Comparison of ENCODE assay signal across 18 cellular contexts in the genomic region with DNA sequence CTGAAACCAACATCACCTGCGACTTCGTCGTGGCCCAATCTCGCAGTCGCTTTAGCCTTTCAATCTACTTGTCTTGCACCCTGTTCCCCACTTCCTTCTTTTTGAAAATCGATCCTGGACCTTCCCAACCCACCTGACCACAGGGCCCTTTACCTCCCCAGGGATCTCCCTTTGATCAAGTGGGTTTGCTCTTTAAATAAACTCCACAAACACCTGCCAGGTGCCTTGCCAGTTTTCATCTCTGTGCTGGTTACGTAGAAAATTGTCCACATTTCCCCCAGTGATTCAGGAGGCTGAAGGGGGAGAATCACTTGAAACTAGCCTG. TPM values are rescaled to one million over a fixed set of nuclear protein-coding genes. Genes with fewer than 3 reads are reported as not detected.
DNase-seq lines count a peak whose midpoint lies in the region; ATAC-seq and TF ChIP-seq lines count a peak whose summit lies in the region.
"Had no signal": no experiment of that assay in that cellular context is flagged by ENCODE, and none has a peak within 500 bp of the region (broad histone marks: within the 10 kb centered on the region; RNA-seq: fewer than 3 reads in every experiment).

No MANE protein-coding gene starts in this region.

- H3K4me1 ChIP-seq in PC-9 (replicated peaks; ENCODE audit: insufficient read depth), result peaks cover 11% of the 10 kb centered on the region
- peaks cover 14 to 25% of the 10 kb centered on the region in 2 experiments for H3K4me1 ChIP-seq in neutrophil (ENCODE audit: control insufficient read depth in 1 of 2, insufficient read depth in 1 of 2, low read depth in 1 of 2, low read length in 1 of 2)
- H3K4me1 ChIP-seq: gastroesophageal sphincter had no signal

- peaks cover 15% of the 10 kb centered on the region for H3K4me1 Mint-ChIP-seq in activated CD8-positive, alpha-beta T cell treated with anti-CD3 and anti-CD28 coated beads, Interleukin-2, amount 10 ng/mL, durations not matched to agents 7 days and 5 days (ENCODE audit: low read depth)
- H3K4me1 Mint-ChIP-seq in activated CD8-positive, alpha-beta T cell treated with anti-CD3 and anti-CD28 coated beads for 36 hours (ENCODE audit: low read depth), result peaks cover 12% of the 10 kb centered on the region

- intact Hi-C loops in activated CD8-positive, alpha-beta T cell treated with anti-CD3 and anti-CD28 coated beads for 36 hours (cut with micrococcal nuclease), result no loop called here
- intact Hi-C loops in PC-9 (cut with micrococcal nuclease; ENCODE audit: unreplicated experiment), result loop anchor here (5.0 kb wide), 1 partner anchor 119 kb away; no protein-coding TSS in a partner anchor

- H3K9me3 Mint-ChIP-seq in activated CD8-positive, alpha-beta T cell treated with anti-CD3 and anti-CD28 coated beads, Interleukin-2, amount 10 ng/mL, durations not matched to agents 7 days and 5 days (ENCODE audit: insufficient read depth), result no peaks in the 10 kb centered on the region
- no peaks in the 10 kb centered on the region for H3K9me3 Mint-ChIP-seq in activated CD8-positive, alpha-beta T cell treated with anti-CD3 and anti-CD28 coated beads for 36 hours
- H3K9me3 Mint-ChIP-seq: activated naive CD4-positive, alpha-beta T cell treated with anti-CD3 and anti-CD28 coated beads, Interleukin-2, amount 50 U/mL, for 72 hours had no signal

- H3K27ac ChIP-seq in PC-9 (no peak overlapping the region), neutrophil (peak overlapping the region; percentile 82)
- H3K27ac ChIP-seq: gastroesophageal sphincter, ovary, SJSA1 had no signal

- H4K20me1 ChIP-seq in PC-9 (ENCODE audit: insufficient read depth), result no peaks in the 10 kb centered on the region

- H3K27me3 Mint-ChIP-seq in activated CD8-positive, alpha-beta T cell treated with anti-CD3 and anti-CD28 coated beads, Interleukin-2, amount 10 ng/mL, durations not matched to agents 7 days and 5 days (ENCODE audit: low read depth), result peaks cover 50% of the 10 kb centered on the region
- H3K27me3 Mint-ChIP-seq in activated CD8-positive, alpha-beta T cell treated with anti-CD3 and anti-CD28 coated beads for 36 hours, result peaks cover 41% of the 10 kb centered on the region

- POLR2A ChIA-PET in activated CD8-positive, alpha-beta T cell treated with anti-CD3 and anti-CD28 coated beads, Interleukin-2, amount 10 ng/mL, durations not matched to agents 7 days and 5 days (lab: Charles Lee), result no interaction called here
- POLR2A ChIA-PET in activated CD8-positive, alpha-beta T cell treated with anti-CD3 and anti-CD28 coated beads for 36 hours (lab: Charles Lee), result no interaction called here
- POLR2A ChIA-PET in PC-9 (lab: Charles Lee; ENCODE audit: unreplicated experiment), result interaction anchor here (0.6 kb wide), 2 partner anchors 65 to 69 kb away, joined by 6 to 8 read pairs; no protein-coding TSS in a partner anchor

- no peak overlapping the region for H2AFZ ChIP-seq in PC-9

- BruUV-seq in PC-9 (replicated peaks; lab: Mats Ljungman, UMichigan), result no TSS peak

- H3K9me3 ChIP-seq in PC-9 (ENCODE audit: insufficient read depth, low read depth) (no peaks in the 10 kb centered on the region), neutrophil (no peaks in the 10 kb centered on the region)
- H3K9me3 ChIP-seq: gastroesophageal sphincter, ovary, SJSA1 had no signal

- H3K27me3 ChIP-seq in PC-9 (ENCODE audit: insufficient read depth, low read depth) (no peaks in the 10 kb centered on the region), neutrophil (peaks cover 37% of the 10 kb centered on the region)
- H3K27me3 ChIP-seq: ovary had no signal

- H3F3A ChIP-seq in PC-9 (ENCODE audit: insufficient read depth, low read depth), result peaks cover 8% of the 10 kb centered on the region; the same call in 1 of the 2 replicates

- CTCF ChIA-PET in activated CD8-positive, alpha-beta T cell treated with anti-CD3 and anti-CD28 coated beads, Interleukin-2, amount 10 ng/mL, durations not matched to agents 7 days and 5 days (lab: Charles Lee), result no interaction called here
- CTCF ChIA-PET in activated CD8-positive, alpha-beta T cell treated with anti-CD3 and anti-CD28 coated beads for 36 hours (lab: Charles Lee), result interaction anchor here (1.1 to 1.3 kb wide), 2 partner anchors 11 to 18 kb away, joined by 3 to 5 read pairs; no protein-coding TSS in a partner anchor
- CTCF ChIA-PET in PC-9 (lab: Charles Lee), result no interaction called here

- no peak overlapping the region for H3K4me3 ChIP-seq in PC-9
- peak overlapping the region; percentile 21 to 29 for H3K4me3 ChIP-seq in neutrophil (ENCODE audit: low read depth in 1 of 2, low read length in 1 of 2)
- H3K4me3 ChIP-seq: gastroesophageal sphincter, ovary, SJSA1 had no signal

- H3K9me2 ChIP-seq in PC-9 (ENCODE audit: insufficient read depth), result no peaks in the 10 kb centered on the region

- H3K4me3 Mint-ChIP-seq in activated CD8-positive, alpha-beta T cell treated with anti-CD3 and anti-CD28 coated beads, Interleukin-2, amount 10 ng/mL, durations not matched to agents 7 days and 5 days, result peak overlapping the region; percentile 10
- H3K4me3 Mint-ChIP-seq in activated CD8-positive, alpha-beta T cell treated with anti-CD3 and anti-CD28 coated beads for 36 hours, result no peak overlapping the region

- no peak overlapping the region for H3K27ac Mint-ChIP-seq in activated CD8-positive, alpha-beta T cell treated with anti-CD3 and anti-CD28 coated beads, Interleukin-2, amount 10 ng/mL, durations not matched to agents 7 days and 5 days
- no peak overlapping the region for H3K27ac Mint-ChIP-seq in activated CD8-positive, alpha-beta T cell treated with anti-CD3 and anti-CD28 coated beads for 36 hours
- H3K27ac Mint-ChIP-seq: activated naive CD4-positive, alpha-beta T cell treated with anti-CD3 and anti-CD28 coated beads, Interleukin-2, amount 50 U/mL, for 72 hours had no signal

- H3K36me3 ChIP-seq in PC-9 (ENCODE audit: low read depth) (no peaks in the 10 kb centered on the region), neutrophil (no peaks in the 10 kb centered on the region)
- H3K36me3 ChIP-seq: gastroesophageal sphincter, ovary, SJSA1 had no signal

- H3K4me2 ChIP-seq in PC-9, result peak overlapping the region; percentile 6; the same call in 1 of the 2 replicates

- TF ChIP-seq CTCF in activated CD8-positive, alpha-beta T cell treated with anti-CD3 and anti-CD28 coated beads for 36 hours (IDR thresholded peaks at IDR 0.05), result no peak
- no peak for TF ChIP-seq CTCF in PC-9 (conservative IDR thresholded peaks at IDR 0.05)
- no peak for TF ChIP-seq CTCF in neutrophil (IDR thresholded peaks at IDR 0.05)

- H3K36me3 Mint-ChIP-seq in activated CD8-positive, alpha-beta T cell treated with anti-CD3 and anti-CD28 coated beads, Interleukin-2, amount 10 ng/mL, durations not matched to agents 7 days and 5 days (ENCODE audit: low read depth), result no peaks in the 10 kb centered on the region
- no peaks in the 10 kb centered on the region for H3K36me3 Mint-ChIP-seq in activated CD8-positive, alpha-beta T cell treated with anti-CD3 and anti-CD28 coated beads for 36 hours (ENCODE audit: low read depth)
- H3K36me3 Mint-ChIP-seq: activated naive CD4-positive, alpha-beta T cell treated with anti-CD3 and anti-CD28 coated beads, Interleukin-2, amount 50 U/mL, for 72 hours had no signal

- no peak for DNase-seq in activated CD8-positive, alpha-beta T cell treated with anti-CD3 and anti-CD28 coated beads, Interleukin-2, amount 10 ng/mL, durations not matched to agents 7 days and 5 days
- DNase-seq in activated CD8-positive, alpha-beta T cell treated with anti-CD3 and anti-CD28 coated beads for 36 hours, result no peak
- DNase-seq in PC-9 (no peak), cerebellum (ENCODE audit: low spot score) (no peak), HCEC 1CT (no peak), NCI-H1105 treated with DMSO at 0.1 percent for 48 hours (lab: John Stamatoyannopoulos, UW) (no peak)
- DNase-seq: activated T-cell treated with anti-CD3 and anti-CD28 coated beads, Interleukin-2, amount 50 U/mL, for 1 hour; COR-L47; dermis blood vessel endothelial cell; Karpas-422; NCI-H1436; NCI-H446; ovary had no signal

- no peaks in the 10 kb centered on the region for H3K79me2 ChIP-seq in PC-9 (ENCODE audit: low read depth)

- no peak for ATAC-seq in activated CD8-positive, alpha-beta T cell treated with anti-CD3 and anti-CD28 coated beads, Interleukin-2, amount 10 ng/mL, durations not matched to agents 7 days and 5 days
- no peak for ATAC-seq in activated CD8-positive, alpha-beta T cell treated with anti-CD3 and anti-CD28 coated beads for 36 hours
- ATAC-seq in GM19438 (IDR thresholded peaks at IDR 0.05; ENCODE audit: low read depth, unreplicated experiment), result peak; percentile 8

RNA-seq across cellular contexts. Expression of gene RAB20, which starts 14.5 kb away (rescaled TPM):
- 1 to 10 TPM; 3.9 to 4.2 TPM for total RNA-seq in activated CD8-positive, alpha-beta T cell treated with anti-CD3 and anti-CD28 coated beads, Interleukin-2, amount 10 ng/mL, durations not matched to agents 7 days and 5 days
- 10 to 100 TPM; 10.3 to 11.1 TPM for total RNA-seq in activated CD8-positive, alpha-beta T cell treated with anti-CD3 and anti-CD28 coated beads for 36 hours
- total RNA-seq in PC-9 (2021) (31.9 and 41.0 TPM in 2 replicates), cerebellum (1.9 TPM)

RNA-seq across cellular contexts. Expression of gene NAXD, which starts 39.3 kb away (rescaled TPM):
- total RNA-seq in activated CD8-positive, alpha-beta T cell treated with anti-CD3 and anti-CD28 coated beads, Interleukin-2, amount 10 ng/mL, durations not matched to agents 7 days and 5 days, result 10 to 100 TPM; 23.7 to 24.3 TPM
- 10 to 100 TPM; 22.7 to 24.8 TPM for total RNA-seq in activated CD8-positive, alpha-beta T cell treated with anti-CD3 and anti-CD28 coated beads for 36 hours
- 30.2 and 35.2 TPM in 2 replicates for total RNA-seq in PC-9 (2021)
- total RNA-seq in cerebellum, result 22.9 TPM
